Comparison of ENCODE assay signal across 19 cellular contexts in genomic region chr17:82668024-82668630, GRCh38. TPM values are rescaled to one million over a fixed set of nuclear protein-coding genes. Genes with fewer than 3 reads are reported as not detected.
A peak's percentile ranks its signal among the peaks of the same experiment; 100 is the strongest.
DNase-seq lines count a peak whose midpoint lies in the region; ATAC-seq and TF ChIP-seq lines count a peak whose summit lies in the region.
"Had no signal": no experiment of that assay in that cellular context is flagged by ENCODE, and none has a peak within 500 bp of the region (broad histone marks: within the 10 kb centered on the region; RNA-seq: fewer than 3 reads in every experiment).

No MANE protein-coding gene starts in this region.

- H4K20me1 ChIP-seq in HCT116 (ENCODE audit: insufficient read depth), result no peaks in the 10 kb centered on the region
- H4K20me1 ChIP-seq in osteoblast (ENCODE audit: insufficient read depth, low read length), result no peaks in the 10 kb centered on the region

- H3K27me3 Mint-ChIP-seq in Caco-2 (ENCODE audit: insufficient read depth, unreplicated experiment), result no peaks in the 10 kb centered on the region
- H3K27me3 Mint-ChIP-seq in brain, result no peaks in the 10 kb centered on the region
- no peaks in the 10 kb centered on the region for H3K27me3 Mint-ChIP-seq in effector memory CD8-positive, alpha-beta T cell
- H3K27me3 Mint-ChIP-seq: activated naive CD8-positive, alpha-beta T cell treated with anti-CD3 and anti-CD28 coated beads, Interleukin-2, amount 50 U/mL, for 24 hours; B cell had no signal

- intact Hi-C loops in Caco-2 (cut with micrococcal nuclease; ENCODE audit: unreplicated experiment) (loop anchor here (5.0 kb wide), 1 partner anchor 99 kb away; no protein-coding TSS in a partner anchor), HCT116 (cut with micrococcal nuclease) (loop anchor here (1.0 kb wide), 1 partner anchor 99 kb away; no protein-coding TSS in a partner anchor)

- POLR2A ChIA-PET in Caco-2 (lab: Charles Lee), result no interaction called here
- POLR2A ChIA-PET in HCT116 (lab: Charles Lee), result no interaction called here

- TF ChIP-seq POLR2A in HCT116 (IDR thresholded peaks at IDR 0.05; ENCODE audit: borderline replicate concordance, extremely low read depth, insufficient read depth, insufficient read length), result no peak

- H3K4me1 Mint-ChIP-seq in Caco-2 (ENCODE audit: low read depth, unreplicated experiment), result peaks cover 7% of the 10 kb centered on the region
- peaks cover 18% of the 10 kb centered on the region for H3K4me1 Mint-ChIP-seq in brain
- peaks cover 5 to 12% of the 10 kb centered on the region in 2 donors for H3K4me1 Mint-ChIP-seq in effector memory CD8-positive, alpha-beta T cell (ENCODE audit: low read depth in 2 of 2)

- H3K36me3 Mint-ChIP-seq in Caco-2 (ENCODE audit: insufficient read depth, unreplicated experiment), result no peaks in the 10 kb centered on the region
- peaks cover 4% of the 10 kb centered on the region for H3K36me3 Mint-ChIP-seq in brain
- H3K36me3 Mint-ChIP-seq in effector memory CD8-positive, alpha-beta T cell (ENCODE audit: insufficient read depth), result no peaks in the 10 kb centered on the region

- no peak overlapping the region for H3K9ac ChIP-seq in HCT116 (ENCODE audit: low read length)

- no peak overlapping the region for H3K4me3 ChIP-seq in Caco-2 (ENCODE audit: low read depth, low read length)
- no peak overlapping the region for H3K4me3 ChIP-seq in HCT116 (replicated peaks in 1 of 2; ENCODE audit: low read depth in 1 of 2, low read length in 2 of 2)
- H3K4me3 ChIP-seq in osteoblast (ENCODE audit: insufficient read depth, low read length), result no peak overlapping the region
- H3K4me3 ChIP-seq: hepatocyte, Peyer's patch, right lobe of liver had no signal

- H3K9me2 ChIP-seq in HCT116 (ENCODE audit: insufficient read depth), result no peaks in the 10 kb centered on the region

- no peaks in the 10 kb centered on the region for H3K4me1 ChIP-seq in Caco-2
- peaks cover 0 to 8% of the 10 kb centered on the region in 2 experiments; a peak in 1 of 4 replicates for H3K4me1 ChIP-seq in HCT116 (ENCODE audit: control insufficient read depth in 1 of 2, insufficient read depth in 2 of 2, low read length in 2 of 2)
- no peaks in the 10 kb centered on the region for H3K4me1 ChIP-seq in osteoblast (ENCODE audit: insufficient read depth, low read length)
- H3K4me1 ChIP-seq: right lobe of liver had no signal

- H3K27ac ChIP-seq in HCT116 (ENCODE audit: low read depth, low read length), result no peak overlapping the region; the same call in 1 of the 2 replicates
- H3K27ac ChIP-seq in osteoblast (ENCODE audit: low read depth, low read length), result no peak overlapping the region
- H3K27ac ChIP-seq: GM23248, hepatocyte, HL-60, Peyer's patch, right lobe of liver had no signal

- CTCF ChIA-PET in Caco-2 (lab: Charles Lee) (interaction anchor here (0.7 to 1.1 kb wide), 4 partner anchors 10 to 125 kb away, joined by 3 to 4 read pairs (median 3); no protein-coding TSS in a partner anchor), HCT116 (lab: Charles Lee) (interaction anchor here (0.7 to 1.2 kb wide), 5 partner anchors 87 to 110 kb away, joined by 3 to 6 read pairs (median 3); no protein-coding TSS in a partner anchor)

- TF ChIP-seq CTCF in Caco-2 (IDR thresholded peaks at IDR 0.05; ENCODE audit: insufficient read depth in 1 of 2, low read depth in 1 of 2, low read length in 1 of 2, severe bottlenecking in 1 of 2, unreplicated experiment in 1 of 2) (no peak), HCT116 (IDR thresholded peaks at IDR 0.05 in 2 of 3, conservative IDR thresholded peaks at IDR 0.05 in 1 of 3; ENCODE audit: borderline replicate concordance in 1 of 3, insufficient read depth in 1 of 3, low read depth in 2 of 3, low read length in 2 of 3) (no peak), brain (conservative IDR thresholded peaks at IDR 0.05) (no peak), osteoblast (IDR thresholded peaks at IDR 0.05; ENCODE audit: extremely low read depth, low read depth, low read length) (no peak)

- no TSS peak for BruUV-seq in Caco-2 (replicated peaks; lab: Mats Ljungman, UMichigan)
- BruUV-seq in HCT116 (replicated peaks; lab: Mats Ljungman, UMichigan), result no TSS peak

- DNase-seq in Caco-2 (no peak), HCT116 (ENCODE audit: low read depth, low spot score) (no peak), osteoblast (ENCODE audit: insufficient read length, low spot score, missing footprints) (peak; percentile 29), cerebellar cortex (ENCODE audit: low spot score) (no peak)
- DNase-seq in effector memory CD8-positive, alpha-beta T cell, result no peak
- DNase-seq: activated T-cell treated with anti-CD3 and anti-CD28 coated beads, Interleukin-2, amount 50 U/mL, for 4 hours; central memory CD4-positive, alpha-beta T cell; KG1; kidney; NCI-H1105 had no signal

- RAD21 ChIA-PET in HCT116 (lab: Charles Lee; ENCODE audit: low non-redundant PET in 1 of 2, low total read pairs in 2 of 2, uncharacterized antibody in 2 of 2, unreplicated experiment in 2 of 2), result interaction anchor here (0.6 to 1.2 kb wide), 2 partner anchors 11 to 99 kb away, joined by 3 read pairs; no protein-coding TSS in a partner anchor

- H3K79me2 ChIP-seq in HCT116 (ENCODE audit: insufficient read depth, low read length), result no peaks in the 10 kb centered on the region
- H3K79me2 ChIP-seq in osteoblast (ENCODE audit: insufficient read depth, low read length), result no peaks in the 10 kb centered on the region
- H3K79me2 ChIP-seq: hepatocyte had no signal

- peaks cover 20% of the 10 kb centered on the region for H3K9me3 Mint-ChIP-seq in Caco-2 (ENCODE audit: unreplicated experiment)
- H3K9me3 Mint-ChIP-seq in brain, result no peaks in the 10 kb centered on the region
- H3K9me3 Mint-ChIP-seq in effector memory CD8-positive, alpha-beta T cell, result no peaks in the 10 kb centered on the region
- H3K9me3 Mint-ChIP-seq: activated naive CD8-positive, alpha-beta T cell treated with anti-CD3 and anti-CD28 coated beads, Interleukin-2, amount 50 U/mL, for 24 hours; activated T-cell treated with anti-CD3 and anti-CD28 coated beads, Interleukin-2, amount 50 U/mL, for 4 hours had no signal

- peak overlapping the region; percentile 65 for H3K4me2 ChIP-seq in HCT116 (ENCODE audit: low read length)
- H3K4me2 ChIP-seq in osteoblast (ENCODE audit: insufficient read depth, low read length), result no peak overlapping the region

- H2AFZ ChIP-seq in HCT116 (ENCODE audit: low read depth, low read length, poor library complexity, severe bottlenecking) (no peak overlapping the region), osteoblast (ENCODE audit: low read length) (peak overlapping the region; percentile 88)
- H2AFZ ChIP-seq: hepatocyte had no signal

- H3K27me3 ChIP-seq in Caco-2 (replicated peaks; ENCODE audit: control insufficient read depth, insufficient read depth, low read length), result no peaks in the 10 kb centered on the region
- no peaks in the 10 kb centered on the region for H3K27me3 ChIP-seq in HCT116 (ENCODE audit: insufficient read depth, low read length)
- H3K27me3 ChIP-seq in osteoblast (ENCODE audit: insufficient read depth, low read length), result no peaks in the 10 kb centered on the region
- H3K27me3 ChIP-seq: hepatocyte, Peyer's patch, right lobe of liver had no signal

- TF ChIP-seq RAD21 in HCT116 (IDR thresholded peaks at IDR 0.05; ENCODE audit: low read depth), result no peak

- H3K4me3 Mint-ChIP-seq in Caco-2 (ENCODE audit: unreplicated experiment) (no peak overlapping the region), brain (no peak overlapping the region)
- peak overlapping the region in 1 of 2 donors; percentile 36 for H3K4me3 Mint-ChIP-seq in effector memory CD8-positive, alpha-beta T cell
- H3K4me3 Mint-ChIP-seq: activated T-cell treated with anti-CD3 and anti-CD28 coated beads, Interleukin-2, amount 50 U/mL, for 4 hours had no signal

- H3K27ac Mint-ChIP-seq in Caco-2 (ENCODE audit: unreplicated experiment) (peak overlapping the region; percentile 25), brain (peak overlapping the region in 4 of 5 experiments; percentile 57 to 90 (median 77))
- peak overlapping the region in 1 of 2 donors; percentile 49 for H3K27ac Mint-ChIP-seq in effector memory CD8-positive, alpha-beta T cell
- H3K27ac Mint-ChIP-seq: activated naive CD8-positive, alpha-beta T cell treated with anti-CD3 and anti-CD28 coated beads, Interleukin-2, amount 50 U/mL, for 24 hours; B cell had no signal

- ATAC-seq in HCT116 (peak; percentile 43; the same call in 1 of the 2 replicates), GM18498 (IDR thresholded peaks at IDR 0.05; ENCODE audit: unreplicated experiment) (no peak)
- no peak for ATAC-seq in effector memory CD8-positive, alpha-beta T cell (replicated peaks)

- H3K9me3 ChIP-seq in Caco-2 (no peaks in the 10 kb centered on the region), HCT116 (ENCODE audit: control insufficient read depth in 1 of 2, insufficient read depth in 1 of 2, low read depth in 1 of 2, low read length in 2 of 2) (no peaks in the 10 kb centered on the region), osteoblast (ENCODE audit: low read depth, low read length) (no peaks in the 10 kb centered on the region)
- H3K9me3 ChIP-seq: Peyer's patch, right lobe of liver had no signal

- no peaks in the 10 kb centered on the region for H3K36me3 ChIP-seq in Caco-2 (ENCODE audit: control insufficient read depth, insufficient read depth, low read length)
- no peaks in the 10 kb centered on the region for H3K36me3 ChIP-seq in HCT116 (ENCODE audit: control insufficient read depth in 1 of 2, insufficient read depth in 2 of 2, low read length in 2 of 2)
- no peaks in the 10 kb centered on the region for H3K36me3 ChIP-seq in osteoblast (ENCODE audit: insufficient read depth, low read length)
- H3K36me3 ChIP-seq: Peyer's patch, right lobe of liver had no signal

TF ChIP-seq in HCT116, 20 proteins besides CTCF, POLR2A, EP300 and RAD21:
- no peak for TF ChIP-seq SP1 (IDR thresholded peaks at IDR 0.05; ENCODE audit: low read depth)
- no peak for TF ChIP-seq ZFX (IDR thresholded peaks at IDR 0.05)
- TF ChIP-seq SIN3A (IDR thresholded peaks at IDR 0.05; ENCODE audit: low read depth), result no peak

RNA-seq across cellular contexts. Expression of gene WDR45B, which starts 19.9 kb away (rescaled TPM):
- 106 and 110 TPM in 2 replicates for total RNA-seq in Caco-2 (2022)
- total RNA-seq in HCT116 (2021; ENCODE audit: unreplicated experiment), result 117 TPM
- polyA plus RNA-seq in HCT116 (2012), result 148 and 173 TPM in 2 replicates
- 72.9 TPM for polyA plus RNA-seq in brain (ENCODE audit: insufficient read depth, low read depth, low replicate concordance)
- 66.2 and 66.3 TPM in 2 replicates for total RNA-seq in osteoblast

RNA-seq across cellular contexts. Expression of gene RAB40B, which starts 30.4 kb away (rescaled TPM):
- total RNA-seq in Caco-2 (2022), result 6.3 and 8.8 TPM in 2 replicates
- 22.1 TPM for total RNA-seq in HCT116 (2021; ENCODE audit: unreplicated experiment)
- polyA plus RNA-seq in HCT116 (2012), result 14.6 and 16.4 TPM in 2 replicates
- 31.1 TPM for polyA plus RNA-seq in brain (ENCODE audit: insufficient read depth, low read depth, low replicate concordance)
- total RNA-seq in osteoblast, result 8.3 and 9.1 TPM in 2 replicates

RNA-seq across cellular contexts. Expression of gene FN3KRP, which starts 48.4 kb away (rescaled TPM):
- total RNA-seq in Caco-2 (2022) (47.2 and 53.6 TPM in 2 replicates), HCT116 (2021; ENCODE audit: unreplicated experiment) (35.2 TPM), osteoblast (10.1 and 13.8 TPM in 2 replicates)
- polyA plus RNA-seq in HCT116 (2012), result 32.5 and 35.2 TPM in 2 replicates
- polyA plus RNA-seq in brain (ENCODE audit: insufficient read depth, low read depth, low replicate concordance), result 74.0 TPM
